ENCODE assay signal across 18 cellular contexts in the genomic region with DNA sequence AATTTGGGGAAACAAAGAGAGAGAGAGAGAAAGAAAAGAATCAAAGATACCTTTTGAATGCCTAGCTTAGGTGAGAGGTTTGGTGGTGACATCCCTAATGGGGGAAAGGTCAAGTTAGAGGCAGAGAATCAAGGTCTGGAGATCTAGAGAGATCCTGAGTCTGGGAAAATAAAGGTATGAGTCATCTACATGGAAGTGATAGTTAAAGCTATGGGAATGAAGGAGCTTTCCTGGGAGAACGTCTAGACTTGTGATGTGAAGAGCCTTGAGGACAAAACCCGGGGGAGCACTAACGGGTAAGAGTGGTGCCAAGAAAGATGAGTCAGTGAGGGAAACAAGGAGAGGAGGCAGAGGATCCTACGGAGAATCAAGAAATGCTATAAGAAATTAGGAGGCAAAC.
DNase-seq lines count a peak whose midpoint lies in the region; ATAC-seq and TF ChIP-seq lines count a peak whose summit lies in the region.
"Had no signal": no experiment of that assay in that cellular context is flagged by ENCODE, and none has a peak within 500 bp of the region (broad histone marks: within the 10 kb centered on the region; RNA-seq: fewer than 3 reads in every experiment).

No MANE protein-coding gene starts in this region.

- H3K9me3 ChIP-seq in PC-3 (ENCODE audit: low read length) (peaks cover 4% of the 10 kb centered on the region; the same call in 1 of the 2 replicates), osteoblast (ENCODE audit: low read depth, low read length) (no peaks in the 10 kb centered on the region), HAP-1 (no peaks in the 10 kb centered on the region; the same call in none of the 2 replicates)
- H3K9me3 ChIP-seq: testis had no signal

- no peaks in the 10 kb centered on the region for H3F3A ChIP-seq in PC-3 (ENCODE audit: low read length, unreplicated experiment)

- H4K20me1 ChIP-seq in PC-3 (ENCODE audit: low read length) (no peaks in the 10 kb centered on the region), osteoblast (ENCODE audit: insufficient read depth, low read length) (no peaks in the 10 kb centered on the region)

- intact Hi-C loops in PC-3 (cut with micrococcal nuclease) = no loop called here

- H3K27me3 ChIP-seq in PC-3 (ENCODE audit: low read length) (no peaks in the 10 kb centered on the region), osteoblast (ENCODE audit: insufficient read depth, low read length) (no peaks in the 10 kb centered on the region), HAP-1 (ENCODE audit: low read depth) (no peaks in the 10 kb centered on the region)
- H3K27me3 ChIP-seq: testis had no signal

- TF ChIP-seq CTCF in PC-3 (conservative IDR thresholded peaks at IDR 0.05; ENCODE audit: low read depth, low read length) (no peak), epithelial cell of esophagus (IDR thresholded peaks at IDR 0.05; ENCODE audit: insufficient read depth, low read depth, low read length, missing control alignments) (no peak), osteoblast (IDR thresholded peaks at IDR 0.05; ENCODE audit: extremely low read depth, low read depth, low read length) (no peak)

- BruUV-seq in PC-3 (replicated peaks; lab: Mats Ljungman, UMichigan) = no TSS peak

- H3K27ac ChIP-seq in PC-3 (ENCODE audit: low read length) = no peak overlapping the region
- H3K27ac ChIP-seq in osteoblast (ENCODE audit: low read depth, low read length) = peak overlapping the region; percentile 84
- H3K27ac ChIP-seq: testis had no signal

- H3K36me3 ChIP-seq in PC-3 (ENCODE audit: low read depth, low read length) (no peaks in the 10 kb centered on the region), osteoblast (ENCODE audit: insufficient read depth, low read length) (no peaks in the 10 kb centered on the region), HAP-1 (replicated peaks) (no peaks in the 10 kb centered on the region)

- POLR2A ChIA-PET in PC-3 (lab: Charles Lee; ENCODE audit: unreplicated experiment) = no interaction called here

- H3K4me1 ChIP-seq in PC-3 (ENCODE audit: insufficient read depth, low read length) (peaks cover 13% of the 10 kb centered on the region), osteoblast (ENCODE audit: insufficient read depth, low read length) (peaks cover 9% of the 10 kb centered on the region), HAP-1 (no peaks in the 10 kb centered on the region)
- H3K4me1 ChIP-seq: testis had no signal

- in situ Hi-C loops in HAP-1 (cut with MboI; ENCODE audit: low sequenced_read_pairs) = no loop called here

- no peak overlapping the region for H3K4me3 ChIP-seq in PC-3 (ENCODE audit: low read length)
- H3K4me3 ChIP-seq in epithelial cell of esophagus (ENCODE audit: low read length) = no peak overlapping the region
- no peak overlapping the region for H3K4me3 ChIP-seq in osteoblast (ENCODE audit: insufficient read depth, low read length)
- no peak overlapping the region for H3K4me3 ChIP-seq in HAP-1
- H3K4me3 ChIP-seq: GM23338, smooth muscle cell, testis had no signal

- H3K79me2 ChIP-seq in PC-3 (ENCODE audit: low read length) (no peaks in the 10 kb centered on the region), osteoblast (ENCODE audit: insufficient read depth, low read length) (no peaks in the 10 kb centered on the region)

- H3K9ac ChIP-seq in PC-3 (ENCODE audit: low read length) = no peak overlapping the region

- H2AFZ ChIP-seq in PC-3 (ENCODE audit: low read length) = no peak overlapping the region
- no peak overlapping the region for H2AFZ ChIP-seq in osteoblast (ENCODE audit: low read length)
- H2AFZ ChIP-seq: GM23338 had no signal

- CTCF ChIA-PET in PC-3 (lab: Charles Lee) = no interaction called here

- peak; percentile 78 for DNase-seq in ELR (ENCODE audit: low read depth)
- DNase-seq in PC-3 = peak; percentile 55
- peak; percentile 88 for DNase-seq in epithelial cell of esophagus (ENCODE audit: low read depth)
- DNase-seq in osteoblast (ENCODE audit: insufficient read length, low spot score, missing footprints) = peak; percentile 68
- DNase-seq in activated CD4-positive, alpha-beta T cell treated with anti-CD3 and anti-CD28 coated beads for 48 hours = no peak
- DNase-seq in HAP-1 (ENCODE audit: low spot score in 2 of 2) = no peak
- no peak for DNase-seq in ureter (ENCODE audit: low spot score)
- DNase-seq: DMS 273 treated with DMSO at 0.1 percent for 48 hours, kidney, natural killer cell, NCI-H187 treated with DMSO at 0.1 percent for 48 hours, NCI-H510A treated with DMSO at 0.1 percent for 48 hours, SHP77 treated with DMSO at 0.1 percent for 48 hours, testis had no signal

- no peak overlapping the region for H3K4me2 ChIP-seq in PC-3 (ENCODE audit: low read length)
- H3K4me2 ChIP-seq in osteoblast (ENCODE audit: insufficient read depth, low read length) = peak overlapping the region; percentile 47
- H3K4me2 ChIP-seq: GM23338, smooth muscle cell had no signal

- ATAC-seq in PC-3 = no peak
- ATAC-seq in HG03460 (IDR thresholded peaks at IDR 0.05; ENCODE audit: unreplicated experiment) = no peak
- ATAC-seq: GM23338, HepG2, natural killer cell had no signal

- no peaks in the 10 kb centered on the region for H3K9me2 ChIP-seq in PC-3 (replicated peaks; ENCODE audit: low read length)

Comparison
In these comparisons a context has a peak if more than half of its experiments do, and no peak if none do; other contexts are left out.
1. DNase-seq: peak in ELR (single experiment), PC-3 (single experiment), epithelial cell of esophagus (single experiment) and osteoblast (single experiment); none in activated CD4-positive, alpha-beta T cell treated with anti-CD3 and anti-CD28 coated beads for 48 hours (single experiment), HAP-1 (0 of 2) and ureter (single experiment).